13 cellular contexts compared by ENCODE assay signal in genomic region chr13:110023729-110024645, GRCh38.
DNase-seq lines count a peak whose midpoint lies in the region; ATAC-seq, FAIRE-seq and TF ChIP-seq lines count a peak whose summit lies in the region.
"Had no signal": no experiment of that assay in that cellular context is flagged by ENCODE, and none has a peak within 500 bp of the region (broad histone marks: within the 10 kb centered on the region; RNA-seq: fewer than 3 reads in every experiment).

No MANE protein-coding gene starts in this region.

- ATAC-seq in activated T-helper 17 cell treated with anti-CD3 and anti-CD28 coated beads, Interleukin-2, amount 50 U/mL, for 72 hours (replicated peaks): no peak
- ATAC-seq in HG03159 (IDR thresholded peaks at IDR 0.05; ENCODE audit: unreplicated experiment): no peak
- ATAC-seq: HCT116 had no signal

- H3K36me3 ChIP-seq in BLaER1 treated with 17β-estradiol and CSF1 and Interleukin-3, amounts not matched to agents 10 nM and 100 nM: peaks cover 0 to 14% (median 0%) of the 10 kb centered on the region in 11 experiments; a peak in 1 of 22 replicates
- H3K36me3 ChIP-seq: BE2C had no signal

- H3K4me1 ChIP-seq in BLaER1 treated with 17β-estradiol and CSF1 and Interleukin-3, amounts not matched to agents 10 nM and 100 nM: peaks cover 13 to 31% (median 21%) of the 10 kb centered on the region in 10 experiments
- H3K4me1 ChIP-seq: BE2C had no signal

- H3K4me1 Mint-ChIP-seq in activated T-helper 17 cell treated with anti-CD3 and anti-CD28 coated beads, Interleukin-2, amount 50 U/mL, for 72 hours: no peaks in the 10 kb centered on the region
- H3K4me1 Mint-ChIP-seq: mesothelial cell of epicardium had no signal

- peaks cover 27% of the 10 kb centered on the region for H3K27me3 Mint-ChIP-seq in activated T-helper 17 cell treated with anti-CD3 and anti-CD28 coated beads, Interleukin-2, amount 50 U/mL, for 72 hours

- H3K4me3 ChIP-seq in BLaER1 treated with 17β-estradiol and CSF1 and Interleukin-3, amounts not matched to agents 10 nM and 100 nM: peak overlapping the region in 2 of 10 experiments; percentile 22 to 30; a peak in 2 of 20 replicates
- no peak overlapping the region for H3K4me3 ChIP-seq in choroid plexus epithelial cell (ENCODE audit: low read depth, low read length)

- H3K9me3 Mint-ChIP-seq in activated T-helper 17 cell treated with anti-CD3 and anti-CD28 coated beads, Interleukin-2, amount 50 U/mL, for 72 hours: no peaks in the 10 kb centered on the region

- H3K27ac Mint-ChIP-seq in activated T-helper 17 cell treated with anti-CD3 and anti-CD28 coated beads, Interleukin-2, amount 50 U/mL, for 72 hours: no peak overlapping the region
- H3K27ac Mint-ChIP-seq: mesothelial cell of epicardium had no signal

- DNase-seq in NCI-H146 (lab: John Stamatoyannopoulos, UW) (peak; percentile 70), choroid plexus epithelial cell (ENCODE audit: low read depth) (peak; percentile 93), myocyte (ENCODE audit: low read depth) (peak; percentile 51), GM19239 (ENCODE audit: insufficient read length, low spot score) (no peak), NCI-H446 treated with DMSO at 0.1 percent for 48 hours (lab: John Stamatoyannopoulos, UW) (no peak)
- DNase-seq: activated gamma-delta T cell, BE2C, erythroblast had no signal

- H3K9me3 ChIP-seq in BLaER1 treated with 17β-estradiol and CSF1 and Interleukin-3, amounts not matched to agents 10 nM and 100 nM (replicated peaks in 1 of 11): peaks cover 0 to 41% (median 12%) of the 10 kb centered on the region in 11 experiments; a peak in 15 of 22 replicates
- H3K9me3 ChIP-seq: BE2C had no signal

- TF ChIP-seq CTCF in choroid plexus epithelial cell (conservative IDR thresholded peaks at IDR 0.05; ENCODE audit: low read depth, low read length): no peak

- H3K36me3 Mint-ChIP-seq in activated T-helper 17 cell treated with anti-CD3 and anti-CD28 coated beads, Interleukin-2, amount 50 U/mL, for 72 hours (ENCODE audit: low read depth): no peaks in the 10 kb centered on the region
- H3K36me3 Mint-ChIP-seq: mesothelial cell of epicardium had no signal

- H3K27me3 ChIP-seq in BLaER1 treated with 17β-estradiol and CSF1 and Interleukin-3, amounts not matched to agents 10 nM and 100 nM: no peaks in the 10 kb centered on the region

- H4K20me1 ChIP-seq in BLaER1 treated with 17β-estradiol and CSF1 and Interleukin-3, amounts not matched to agents 10 nM and 100 nM: no peaks in the 10 kb centered on the region

- H3K27ac ChIP-seq in BLaER1 treated with 17β-estradiol and CSF1 and Interleukin-3, amounts not matched to agents 10 nM and 100 nM: peak overlapping the region in 7 of 11 experiments; percentile 18 to 66 (median 41); a peak in 8 of 22 replicates

- H3K4me3 Mint-ChIP-seq in activated T-helper 17 cell treated with anti-CD3 and anti-CD28 coated beads, Interleukin-2, amount 50 U/mL, for 72 hours: no peak overlapping the region
- H3K4me3 Mint-ChIP-seq: mesothelial cell of epicardium had no signal

- peak overlapping the region in 4 of 11 experiments; percentile 37 to 61 (median 52); a peak in 8 of 22 replicates for H3K9ac ChIP-seq in BLaER1 treated with 17β-estradiol and CSF1 and Interleukin-3, amounts not matched to agents 10 nM and 100 nM

- H3K4me2 ChIP-seq in BLaER1 treated with 17β-estradiol and CSF1 and Interleukin-3, amounts not matched to agents 10 nM and 100 nM: peak overlapping the region; percentile 64 to 92 (median 84)

- FAIRE-seq in GM19239 (lab: Jason Lieb, UNC): no peak

Comparison
In these comparisons a context has a peak if more than half of its experiments do, and no peak if none do; other contexts are left out.
1. DNase-seq: peak in NCI-H146 (single experiment), choroid plexus epithelial cell (single experiment) and myocyte (single experiment); none in GM19239 (single experiment) and NCI-H446 treated with DMSO at 0.1 percent for 48 hours (single experiment).